Comparison of ENCODE assay signal across 8 cellular contexts in genomic region chr1:153963030-153963849, GRCh38. TPM values are rescaled to one million over a fixed set of nuclear protein-coding genes. Genes with fewer than 3 reads are reported as not detected.
DNase-seq lines count a peak whose midpoint lies in the region; ATAC-seq, FAIRE-seq and TF ChIP-seq lines count a peak whose summit lies in the region.

TSS of gene SLC39A1 (minus strand) at chr1:153963537. CDS start at chr1:153962715, 822 bp downstream.

- H3K4me3 ChIP-seq in A673 (ENCODE audit: low read depth, low read length, poor library complexity, severe bottlenecking) (peak within 1 kb of the TSS; percentile 77), mammary epithelial cell (replicated peaks in 1 of 3; ENCODE audit: insufficient read depth in 1 of 3, low read depth in 2 of 3, low read length in 3 of 3) (peak within 1 kb of the TSS; percentile 63 to 74 (median 73)), small intestine (ENCODE audit: low read depth in 1 of 2, low read length in 2 of 2) (peak within 1 kb of the TSS; percentile 64 to 68)

- peak within 1 kb of the TSS; percentile 92 for H3K4me3 Mint-ChIP-seq in WTC11

- peak within 1 kb of the TSS; percentile 94 for H3K4me2 ChIP-seq in mammary epithelial cell (ENCODE audit: insufficient read depth, low read depth, low read length)

- BruUV-seq in A673 (replicated peaks; lab: Mats Ljungman, UMichigan) (no TSS peak), mammary epithelial cell (replicated peaks; lab: Mats Ljungman, UMichigan) (TSS peak; percentile 56)

- CTCF ChIA-PET in A673 (lab: Charles Lee) (interaction anchor here (1.6 kb wide), 1 partner anchor 17 kb away, joined by 3 read pairs; the partner anchor contains the start of gene DENND4B), WTC11 (lab: Charles Lee) (interaction anchor here (0.7 to 3.0 kb wide), 8 partner anchors 14 to 188 kb away, joined by 3 to 27 read pairs (median 4); partner anchors contain the start of genes DENND4B, JTB, RAB13 and SLC27A3), mammary epithelial cell (lab: Charles Lee; ENCODE audit: low non-redundant PET) (no interaction called here)

- peaks cover 13% of the 10 kb centered on the region for H3K36me3 ChIP-seq in A673 (ENCODE audit: insufficient read depth, low read length, poor library complexity, severe bottlenecking)
- peaks cover 3% of the 10 kb centered on the region for H3K36me3 ChIP-seq in mammary epithelial cell (ENCODE audit: insufficient read depth, low read length)
- H3K36me3 ChIP-seq in small intestine (ENCODE audit: control insufficient read depth in 2 of 2, insufficient read depth in 2 of 2, low read length in 2 of 2): no peaks in the 10 kb centered on the region

- H3K4me1 Mint-ChIP-seq in WTC11: peaks cover 58% of the 10 kb centered on the region

- intact Hi-C loops in A673 (cut with micrococcal nuclease; ENCODE audit: unreplicated experiment): loop anchor here (5.0 kb wide), 1 partner anchor 291 kb away; the partner anchor contains the start of gene ILF2
- intact Hi-C loops in mammary epithelial cell (cut with micrococcal nuclease): no loop called here

- H3K27ac ChIP-seq in A673 (ENCODE audit: low read depth, low read length, poor library complexity, severe bottlenecking): peak within 1 kb of the TSS; percentile 74
- H3K27ac ChIP-seq in mammary epithelial cell (ENCODE audit: insufficient read depth, low read depth, low read length): peak within 1 kb of the TSS; percentile 88
- peak within 1 kb of the TSS; percentile 64 to 95 for H3K27ac ChIP-seq in small intestine (ENCODE audit: low read depth in 1 of 2, low read length in 1 of 2)

- POLR2A ChIA-PET in A673 (lab: Charles Lee; ENCODE audit: low non-redundant PET): interaction anchor here (0.6 to 1.0 kb wide), 3 partner anchors 22 to 209 kb away, joined by 3 to 6 read pairs (median 3); partner anchors contain the start of gene RAB13
- POLR2A ChIA-PET in WTC11 (lab: Charles Lee): interaction anchor here (0.5 to 2.9 kb wide), 15 partner anchors 9 to 188 kb away, joined by 3 to 24 read pairs (median 5); partner anchors contain the start of genes DENND4B, GATAD2B, JTB and RAB13

- ATAC-seq in GM18870 (IDR thresholded peaks at IDR 0.05; ENCODE audit: unreplicated experiment) (peak; percentile 44), HG03196 (IDR thresholded peaks at IDR 0.05; ENCODE audit: unreplicated experiment) (peak; percentile 41), WTC11 (peak; percentile 61)

- H3K79me2 ChIP-seq in mammary epithelial cell (ENCODE audit: insufficient read depth, low read length): peaks cover 38% of the 10 kb centered on the region

- in situ Hi-C loops in mammary epithelial cell (cut with MboI; ENCODE audit: low sequenced_read_pairs in 2 of 2): no loop called here

- H3K27me3 ChIP-seq in A673 (replicated peaks; ENCODE audit: insufficient read depth, low read depth, low read length, poor library complexity) (no peaks in the 10 kb centered on the region), mammary epithelial cell (ENCODE audit: insufficient read depth, low read length) (no peaks in the 10 kb centered on the region), small intestine (ENCODE audit: control insufficient read depth in 2 of 2, insufficient read depth in 2 of 2, low read length in 2 of 2) (no peaks in the 10 kb centered on the region)

- no peak for FAIRE-seq in small intestine (lab: Jason Lieb, UNC)

- peaks cover 34% of the 10 kb centered on the region for H3K36me3 Mint-ChIP-seq in WTC11

- H3K9me3 Mint-ChIP-seq in WTC11: peaks cover 5% of the 10 kb centered on the region

- H3K9me3 ChIP-seq in A673 (ENCODE audit: low read depth, low read length, poor library complexity, severe bottlenecking) (no peaks in the 10 kb centered on the region), mammary epithelial cell (replicated peaks; ENCODE audit: insufficient read depth, low read length) (no peaks in the 10 kb centered on the region), small intestine (ENCODE audit: control insufficient read depth, low read depth) (no peaks in the 10 kb centered on the region)

- H4K20me1 ChIP-seq in mammary epithelial cell (ENCODE audit: insufficient read depth, low read length): no peaks in the 10 kb centered on the region

- peak within 1 kb of the TSS; percentile 100 for H3K27ac Mint-ChIP-seq in WTC11

- 1% methylated on average over 44 of the region's 54 CpGs for WGBS in mammary epithelial cell (ENCODE audit: low coverage, missing lambda C conversion rate)
- WGBS in small intestine, 3 donors: 0 to 1% (median 1%) methylated on average over 45 to 54 of the region's 54 CpGs

- peak within 1 kb of the TSS; percentile 81 for H3K9ac ChIP-seq in mammary epithelial cell (ENCODE audit: insufficient read depth, low read length)

- H3K4me1 ChIP-seq in A673 (ENCODE audit: insufficient read depth, low read length, poor library complexity, severe bottlenecking) (peaks cover 20% of the 10 kb centered on the region), mammary epithelial cell (ENCODE audit: insufficient read depth, low read length) (peaks cover 25% of the 10 kb centered on the region), small intestine (ENCODE audit: control insufficient read depth in 2 of 2, insufficient read depth in 1 of 2, low read depth in 1 of 2, low read length in 1 of 2) (peaks cover 2 to 10% of the 10 kb centered on the region in 2 donors)

- DNase-seq in A673 (ENCODE audit: low spot score) (peak; percentile 99), NCI-H345 treated with DMSO at 0.1 percent for 48 hours (lab: John Stamatoyannopoulos, UW; ENCODE audit: unreplicated experiment) (peak; percentile 99), WTC11 (ENCODE audit: low spot score) (peak; percentile 100), mammary epithelial cell (peak; percentile 95), iPS-NIHi7 (ENCODE audit: extremely low spot score) (peak; percentile 90), small intestine (peak; percentile 98)

- H3K27me3 Mint-ChIP-seq in WTC11 (ENCODE audit: low read depth): no peaks in the 10 kb centered on the region

- H2AFZ ChIP-seq in mammary epithelial cell (ENCODE audit: low read depth, low read length): peak within 1 kb of the TSS; percentile 87

- no peak for TF ChIP-seq CTCF in A673 (conservative IDR thresholded peaks at IDR 0.05; ENCODE audit: low read depth, low read length)
- TF ChIP-seq CTCF in WTC11 (IDR thresholded peaks at IDR 0.05): no peak
- TF ChIP-seq CTCF in mammary epithelial cell (conservative IDR thresholded peaks at IDR 0.05 in 1 of 2, IDR thresholded peaks at IDR 0.05 in 1 of 2; ENCODE audit: extremely low read depth in 1 of 2, insufficient read depth in 1 of 2, low read depth in 1 of 2, low read length in 2 of 2): no peak

- dilution Hi-C loops in mammary epithelial cell (cut with HindIII; ENCODE audit: low sequenced_read_pairs): loop anchor here (5.0 kb wide), 1 partner anchor 151 kb away; no protein-coding TSS in a partner anchor

TF ChIP-seq in WTC11, 78 proteins besides CTCF, POLR2A, EP300 and RAD21 (continues in another document):
- TF ChIP-seq MYBL2 (CRISPR knock-in tag; IDR thresholded peaks at IDR 0.05): peak; percentile 66
- peak; percentile 24; the same call in 1 of the 2 replicates for TF ChIP-seq NR3C1 (CRISPR knock-in tag; conservative IDR thresholded peaks at IDR 0.05; ENCODE audit: low read depth)
- peak; percentile 97 for TF ChIP-seq ZNF121 (CRISPR knock-in tag; IDR thresholded peaks at IDR 0.05)
- peak; percentile 80 for TF ChIP-seq SP1 (CRISPR knock-in tag; conservative IDR thresholded peaks at IDR 0.05)
- TF ChIP-seq, protein P1, sequence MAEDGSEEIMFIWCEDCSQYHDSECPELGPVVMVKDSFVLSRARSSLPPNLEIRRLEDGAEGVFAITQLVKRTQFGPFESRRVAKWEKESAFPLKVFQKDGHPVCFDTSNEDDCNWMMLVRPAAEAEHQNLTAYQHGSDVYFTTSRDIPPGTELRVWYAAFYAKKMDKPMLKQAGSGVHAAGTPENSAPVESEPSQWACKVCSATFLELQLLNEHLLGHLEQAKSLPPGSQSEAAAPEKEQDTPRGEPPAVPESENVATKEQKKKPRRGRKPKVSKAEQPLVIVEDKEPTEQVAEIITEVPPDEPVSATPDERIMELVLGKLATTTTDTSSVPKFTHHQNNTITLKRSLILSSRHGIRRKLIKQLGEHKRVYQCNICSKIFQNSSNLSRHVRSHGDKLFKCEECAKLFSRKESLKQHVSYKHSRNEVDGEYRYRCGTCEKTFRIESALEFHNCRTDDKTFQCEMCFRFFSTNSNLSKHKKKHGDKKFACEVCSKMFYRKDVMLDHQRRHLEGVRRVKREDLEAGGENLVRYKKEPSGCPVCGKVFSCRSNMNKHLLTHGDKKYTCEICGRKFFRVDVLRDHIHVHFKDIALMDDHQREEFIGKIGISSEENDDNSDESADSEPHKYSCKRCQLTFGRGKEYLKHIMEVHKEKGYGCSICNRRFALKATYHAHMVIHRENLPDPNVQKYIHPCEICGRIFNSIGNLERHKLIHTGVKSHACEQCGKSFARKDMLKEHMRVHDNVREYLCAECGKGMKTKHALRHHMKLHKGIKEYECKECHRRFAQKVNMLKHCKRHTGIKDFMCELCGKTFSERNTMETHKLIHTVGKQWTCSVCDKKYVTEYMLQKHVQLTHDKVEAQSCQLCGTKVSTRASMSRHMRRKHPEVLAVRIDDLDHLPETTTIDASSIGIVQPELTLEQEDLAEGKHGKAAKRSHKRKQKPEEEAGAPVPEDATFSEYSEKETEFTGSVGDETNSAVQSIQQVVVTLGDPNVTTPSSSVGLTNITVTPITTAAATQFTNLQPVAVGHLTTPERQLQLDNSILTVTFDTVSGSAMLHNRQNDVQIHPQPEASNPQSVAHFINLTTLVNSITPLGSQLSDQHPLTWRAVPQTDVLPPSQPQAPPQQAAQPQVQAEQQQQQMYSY (CRISPR knock-in tag; IDR thresholded peaks at IDR 0.05): 0 out of 2 replicates have a peak, but pooled peaks have one; percentile 10

RNA-seq across cellular contexts. Expression of gene SLC39A1, which starts in this region (rescaled TPM):
- total RNA-seq in A673 (2021) (90.7 and 97.3 TPM in 2 replicates), WTC11 (2021) (185 to 204 TPM (median 193 TPM) in 3 replicates), mammary epithelial cell (10 to 100 TPM; 77.3 to 98.0 TPM)
- polyA plus RNA-seq in mammary epithelial cell (84.2 TPM), small intestine (10 to 100 TPM; 23.7 to 89.9 (median 40.8) TPM)
- polyA minus RNA-seq in mammary epithelial cell: 38.3 TPM

Comparison
In these comparisons a context has a peak if more than half of its experiments do, and no peak if none do; other contexts are left out.
1. Peak in every context shown above with its lines: DNase-seq, ATAC-seq, H3K4me3 ChIP-seq and H3K27ac ChIP-seq.